In the genomic region with DNA sequence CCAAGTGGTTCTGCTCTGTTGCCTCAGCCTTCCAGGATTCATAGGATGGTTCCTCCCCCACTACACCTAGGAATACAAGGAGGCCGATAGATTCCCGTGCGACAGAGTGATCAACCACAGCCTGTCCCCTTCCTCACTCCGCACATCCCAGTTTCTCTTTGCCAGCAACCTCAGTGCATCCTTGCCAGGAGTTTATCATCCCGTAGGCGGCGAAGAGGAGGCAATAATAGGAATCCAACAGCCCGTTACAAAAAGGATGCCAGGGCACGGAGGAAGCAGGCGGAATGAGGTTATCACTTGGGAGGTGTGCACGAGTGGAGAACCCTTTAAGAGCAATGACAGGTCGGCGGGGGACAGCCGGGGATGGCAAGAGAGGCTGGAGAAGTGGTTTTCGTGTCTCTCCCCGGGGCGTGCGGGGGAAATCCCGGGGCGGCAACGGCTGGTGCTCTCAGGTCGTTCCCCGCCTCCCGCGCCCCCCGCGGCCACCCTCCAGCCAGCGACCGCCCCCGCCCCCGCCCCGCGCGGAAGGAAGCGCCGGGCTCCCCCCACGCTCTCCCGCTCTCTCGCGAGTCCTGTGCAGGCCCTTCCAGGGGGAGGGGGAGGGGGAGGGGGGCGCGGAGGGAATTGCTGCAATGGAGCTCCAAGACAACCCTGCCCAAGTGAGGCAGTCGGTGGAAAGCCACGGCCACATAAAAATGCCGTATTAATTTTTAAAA, we compare ENCODE assay signal across 8 cellular contexts.
DNase-seq lines count a peak whose midpoint lies in the region; ATAC-seq and TF ChIP-seq lines count a peak whose summit lies in the region.

No MANE protein-coding gene starts in this region.

- TF ChIP-seq CTCF in choroid plexus epithelial cell (conservative IDR thresholded peaks at IDR 0.05; ENCODE audit: low read depth, low read length) = peak; percentile 21

- peak; percentile 25 for DNase-seq in NCI-H510A treated with DMSO at 0.1 percent for 48 hours (lab: John Stamatoyannopoulos, UW)
- DNase-seq in NCI-H510A (lab: John Stamatoyannopoulos, UW) = no peak
- peak; percentile 26 for DNase-seq in NCI-H146 (lab: John Stamatoyannopoulos, UW)
- DNase-seq in activated CD4-positive, alpha-beta T cell treated with anti-CD3 and anti-CD28 coated beads for 1 hour = peak; percentile 34
- DNase-seq in choroid plexus epithelial cell (ENCODE audit: low read depth) = peak; percentile 54
- peak; percentile 86 for DNase-seq in left kidney (ENCODE audit: low read depth, low spot score)
- peak; percentile 55 to 57 for DNase-seq in stimulated activated CD4-positive, alpha-beta T cell treated with anti-CD3 and anti-CD28 coated beads, Interleukin-2, amount 100 ng/mL, for 24 hours

- ATAC-seq in GM19328 (IDR thresholded peaks at IDR 0.05; ENCODE audit: unreplicated experiment) = no peak

- peak overlapping the region; percentile 87 for H3K4me3 ChIP-seq in choroid plexus epithelial cell (ENCODE audit: low read depth, low read length)
